In genomic region chr3:42843730-42844713, GRCh38 we compare ENCODE assay signal across 16 cellular contexts. TPM values are rescaled to one million over a fixed set of nuclear protein-coding genes. Genes with fewer than 3 reads are reported as not detected.
DNase-seq lines count a peak whose midpoint lies in the region; ATAC-seq, FAIRE-seq and TF ChIP-seq lines count a peak whose summit lies in the region.
"Had no signal": no experiment of that assay in that cellular context is flagged by ENCODE, and none has a peak within 500 bp of the region (broad histone marks: within the 10 kb centered on the region; RNA-seq: fewer than 3 reads in every experiment).

No MANE protein-coding gene starts in this region.

- H4K20me1 ChIP-seq in GM12878 (ENCODE audit: control insufficient read depth, insufficient read depth): no peaks in the 10 kb centered on the region

- DNase-seq in GM12878 (ENCODE audit: low read depth, low spot score) (no peak), right atrium auricular region (ENCODE audit: low spot score) (peak; percentile 71), osteocyte (ENCODE audit: extremely low spot score, unreplicated experiment) (peak; percentile 54), upper lobe of right lung (no peak), hypothalamus (lab: John Stamatoyannopoulos, UW) (no peak), DMS53 (lab: John Stamatoyannopoulos, UW) (no peak)
- no peak for DNase-seq in stimulated activated naive CD4-positive, alpha-beta T cell (lab: John Stamatoyannopoulos, UW)
- DNase-seq: activated naive CD4-positive, alpha-beta T cell treated with Interleukin-2 at 50 U/mL for 16 hours; caudate nucleus; CD8-positive, alpha-beta T cell; glutamatergic neuron; NCI-H226; WERI-Rb-1 had no signal

- RAD21 ChIA-PET in GM12878 (lab: Charles Lee; ENCODE audit: unreplicated experiment): no interaction called here

- WGBS in GM12878 (ENCODE audit: insufficient coverage, insufficient replicate concordance, low lambda C conversion rate, missing lambda C conversion rate): 46% methylated on average over 7 of the region's 7 CpGs

- H3K27ac ChIP-seq in GM12878 (ENCODE audit: control insufficient read depth, insufficient read depth) (no peak overlapping the region), right atrium auricular region (peak overlapping the region; percentile 54 to 81), upper lobe of right lung (peak overlapping the region; percentile 71)
- H3K27ac ChIP-seq: WERI-Rb-1 had no signal

- peaks cover 7% of the 10 kb centered on the region for H3K4me1 Mint-ChIP-seq in osteocyte (ENCODE audit: unreplicated experiment)

- no peaks in the 10 kb centered on the region for H3K36me3 Mint-ChIP-seq in osteocyte (ENCODE audit: unreplicated experiment)
- H3K36me3 Mint-ChIP-seq: CD8-positive, alpha-beta T cell had no signal

- H3K27me3 Mint-ChIP-seq in osteocyte (ENCODE audit: unreplicated experiment): peaks cover 23% of the 10 kb centered on the region

- H2AFZ ChIP-seq in GM12878 (ENCODE audit: control insufficient read depth, low read depth, low read length): no peak overlapping the region

- no peaks in the 10 kb centered on the region for H3K79me2 ChIP-seq in GM12878 (ENCODE audit: control insufficient read depth, insufficient read depth, low read length)

- in situ Hi-C loops in GM12878 (cut with MboI): no loop called here

- TF ChIP-seq EP300 in GM12878 (IDR thresholded peaks at IDR 0.05; ENCODE audit: borderline replicate concordance in 1 of 2, control insufficient read depth in 1 of 2, low read depth in 2 of 2, low read length in 2 of 2): no peak

- intact Hi-C loops in GM12878 (cut with micrococcal nuclease; ENCODE audit: unreplicated experiment): no loop called here
- intact Hi-C loops in upper lobe of right lung (cut with DNase I): no loop called here

- ATAC-seq in GM12878 (no peak), upper lobe of right lung (peak; percentile 9)
- ATAC-seq: CD8-positive, alpha-beta T cell had no signal

- no peak for TF ChIP-seq POLR2A in GM12878 (IDR thresholded peaks at IDR 0.05; ENCODE audit: low read depth, low read length)

- no peak for TF ChIP-seq RAD21 in GM12878 (IDR thresholded peaks at IDR 0.05; ENCODE audit: insufficient read depth, low read depth, low read length)

- SMC1A ChIA-PET in GM12878 (lab: Charles Lee; ENCODE audit: uncharacterized antibody, unreplicated experiment): interaction anchor here (1.0 to 1.3 kb wide), 3 partner anchors 13 to 35 kb away, joined by 3 to 5 read pairs (median 3); no protein-coding TSS in a partner anchor

- H3K4me3 Mint-ChIP-seq in osteocyte (ENCODE audit: unreplicated experiment): no peak overlapping the region
- H3K4me3 Mint-ChIP-seq: CD8-positive, alpha-beta T cell had no signal

- H3K4me3 ChIP-seq in GM12878: no peak overlapping the region
- no peak overlapping the region for H3K4me3 ChIP-seq in right atrium auricular region
- no peak overlapping the region for H3K4me3 ChIP-seq in upper lobe of right lung

- H3K9me3 Mint-ChIP-seq in osteocyte (ENCODE audit: unreplicated experiment): no peaks in the 10 kb centered on the region
- H3K9me3 Mint-ChIP-seq: CD8-positive, alpha-beta T cell had no signal

- POLR2A ChIA-PET in GM12878 (lab: Charles Lee): no interaction called here

- no peak overlapping the region for H3K4me2 ChIP-seq in GM12878 (ENCODE audit: control insufficient read depth, insufficient read depth)

- CTCF ChIA-PET in GM12878 (lab: Yijun Ruan, JAX): interaction anchor here (1.0 to 1.3 kb wide), 3 partner anchors 13 to 64 kb away, joined by 3 to 5 read pairs (median 3); partner anchors contain the start of gene CYP8B1

- no peak overlapping the region for H3K9ac ChIP-seq in GM12878 (ENCODE audit: control insufficient read depth, insufficient read depth, low read length)

- H3K9me3 ChIP-seq in GM12878 (replicated peaks; ENCODE audit: control insufficient read depth, insufficient read depth, low read length): no peaks in the 10 kb centered on the region
- H3K9me3 ChIP-seq in right atrium auricular region: no peaks in the 10 kb centered on the region
- no peaks in the 10 kb centered on the region for H3K9me3 ChIP-seq in upper lobe of right lung

- no peak for TF ChIP-seq CTCF in GM12878 (IDR thresholded peaks at IDR 0.05 in 2 of 3, conservative IDR thresholded peaks at IDR 0.05 in 1 of 3; ENCODE audit: control insufficient read depth in 2 of 3, extremely low read depth in 1 of 3, insufficient read depth in 1 of 3, low read depth in 3 of 3, low read length in 3 of 3)
- no peak for TF ChIP-seq CTCF in right atrium auricular region (IDR thresholded peaks at IDR 0.05)
- TF ChIP-seq CTCF in osteocyte (IDR thresholded peaks at IDR 0.05): no peak
- no peak for TF ChIP-seq CTCF in upper lobe of right lung (IDR thresholded peaks at IDR 0.05)

- BruUV-seq in GM12878 (replicated peaks; lab: Mats Ljungman, UMichigan): no TSS peak

- no peaks in the 10 kb centered on the region for H3K27me3 ChIP-seq in GM12878 (replicated peaks in 1 of 2; ENCODE audit: control insufficient read depth in 2 of 2, insufficient read depth in 2 of 2, low read length in 1 of 2)
- H3K27me3 ChIP-seq in right atrium auricular region: no peaks in the 10 kb centered on the region
- H3K27me3 ChIP-seq in upper lobe of right lung: no peaks in the 10 kb centered on the region

- peaks cover 5% of the 10 kb centered on the region for H3K4me1 ChIP-seq in GM12878 (ENCODE audit: control insufficient read depth, insufficient read depth, low read length)
- peaks cover 0 to 62% of the 10 kb centered on the region in 2 donors for H3K4me1 ChIP-seq in right atrium auricular region
- H3K4me1 ChIP-seq in upper lobe of right lung: peaks cover 34% of the 10 kb centered on the region

- H3K27ac Mint-ChIP-seq in osteocyte (ENCODE audit: unreplicated experiment): no peak overlapping the region
- H3K27ac Mint-ChIP-seq: CD8-positive, alpha-beta T cell had no signal

- no peak for FAIRE-seq in GM12878 (lab: Jason Lieb, UNC)
- FAIRE-seq: endometrium had no signal

- H3K36me3 ChIP-seq in GM12878 (ENCODE audit: control insufficient read depth in 2 of 2, insufficient read depth in 2 of 2, low read length in 1 of 2) (no peaks in the 10 kb centered on the region), right atrium auricular region (no peaks in the 10 kb centered on the region), upper lobe of right lung (no peaks in the 10 kb centered on the region)
- H3K36me3 ChIP-seq: WERI-Rb-1 had no signal

RNA-seq across cellular contexts. Expression of gene CYP8B1, which starts 31.7 kb away (rescaled TPM):
- not detected in 2 replicates for total RNA-seq in GM12878 (2013; cell fraction: nucleolus; rRNA removed)
- not detected in 2 replicates for total RNA-seq in GM12878 (2014; rRNA removed)
- not detected in 2 replicates for total RNA-seq in GM12878 (2014; rRNA removed; fragmentation: Illumina TruSeq; extraction: Trizol)
- total RNA-seq in GM12878 (2021): 0.08 and 0.24 TPM in 2 replicates
- polyA plus RNA-seq in GM12878 (2011; ENCODE audit: low read depth): not detected
- not detected in 2 replicates for polyA plus RNA-seq in GM12878 (2011; rRNA removed)
- not detected in 2 replicates for polyA plus RNA-seq in GM12878 (2011; cell fraction: cytosol; rRNA removed)
- not detected in 2 replicates for polyA plus RNA-seq in GM12878 (2011; cell fraction: nucleus; rRNA removed)
- polyA plus RNA-seq in GM12878 (2012): 0.03 and 0.04 TPM in 2 replicates
- polyA plus RNA-seq in GM12878 (2014; fragmentation: Illumina TruSeq; extraction: Trizol): not detected in 2 replicates
- not detected for polyA plus RNA-seq in GM12878 (2014; fragmentation: Nextera tagmentation; extraction: Ambion mirVana)
- polyA plus RNA-seq in GM12878 (2014; rRNA removed): not detected in 2 replicates
- polyA plus RNA-seq in GM12878 (2016; fragmentation: Nextera tagmentation; extraction: Ambion mirVana): not detected
- polyA minus RNA-seq in GM12878 (2011; rRNA and poly(A)+ RNA removed): not detected in 2 replicates
- not detected in 2 replicates for polyA minus RNA-seq in GM12878 (2011; cell fraction: cytosol; rRNA and poly(A)+ RNA removed)
- not detected in 2 replicates for polyA minus RNA-seq in GM12878 (2011; cell fraction: nucleus; rRNA and poly(A)+ RNA removed)
- not detected for total RNA-seq in right atrium auricular region
- not detected in 2 replicates for total RNA-seq in osteocyte
- total RNA-seq in upper lobe of right lung: not detected
- total RNA-seq: CD8-positive, alpha-beta T cell; lower leg skin; urinary bladder had no signal

RNA-seq across cellular contexts. Expression of gene ACKR2, which starts 34.8 kb away (rescaled TPM):
- total RNA-seq in GM12878 (2013; cell fraction: nucleolus; rRNA removed): 1.2 and 2.2 TPM in 2 replicates
- total RNA-seq in GM12878 (2014; rRNA removed) (0.05 TPM in 1 of 2 replicates, not detected in the other), GM12878 (2014; rRNA removed; fragmentation: Illumina TruSeq; extraction: Trizol) (0.18 TPM in 1 of 2 replicates, not detected in the other), GM12878 (2021) (0.36 and 0.82 TPM in 2 replicates), right atrium auricular region (1 to 10 TPM in 1 of 2 donors, under 1 TPM in 1; 0.78 to 6.2 TPM), osteocyte (0.19 and 0.24 TPM in 2 replicates), upper lobe of right lung (5.2 TPM)
- not detected for polyA plus RNA-seq in GM12878 (2011; ENCODE audit: low read depth)
- polyA plus RNA-seq in GM12878 (2011; rRNA removed) (0.13 and 0.35 TPM in 2 replicates), GM12878 (2014; fragmentation: Illumina TruSeq; extraction: Trizol) (0.28 and 0.36 TPM in 2 replicates), GM12878 (2014; fragmentation: Nextera tagmentation; extraction: Ambion mirVana) (under 1 TPM; 0.05 TPM), GM12878 (2014; rRNA removed) (0.10 and 0.91 TPM in 2 replicates), GM12878 (2016; fragmentation: Nextera tagmentation; extraction: Ambion mirVana) (under 1 TPM in 1 of 2 experiments, not detected in 1; 0.17 TPM)
- 0.06 and 0.10 TPM in 2 replicates for polyA plus RNA-seq in GM12878 (2011; cell fraction: cytosol; rRNA removed)
- polyA plus RNA-seq in GM12878 (2011; cell fraction: nucleus; rRNA removed): 0.31 and 0.36 TPM in 2 replicates
- 0.18 and 0.30 TPM in 2 replicates for polyA plus RNA-seq in GM12878 (2012)
- polyA minus RNA-seq in GM12878 (2011; rRNA and poly(A)+ RNA removed): 0.22 and 0.36 TPM in 2 replicates
- polyA minus RNA-seq in GM12878 (2011; cell fraction: cytosol; rRNA and poly(A)+ RNA removed): not detected in 2 replicates
- polyA minus RNA-seq in GM12878 (2011; cell fraction: nucleus; rRNA and poly(A)+ RNA removed): 0.36 and 0.77 TPM in 2 replicates

RNA-seq across cellular contexts. Expression of gene HIGD1A, which starts 39.7 kb away (rescaled TPM):
- 16.7 and 20.1 TPM in 2 replicates for total RNA-seq in GM12878 (2013; cell fraction: nucleolus; rRNA removed)
- total RNA-seq in GM12878 (2014; rRNA removed): 91.6 and 116 TPM in 2 replicates
- 132 and 135 TPM in 2 replicates for total RNA-seq in GM12878 (2014; rRNA removed; fragmentation: Illumina TruSeq; extraction: Trizol)
- 68.2 and 73.9 TPM in 2 replicates for total RNA-seq in GM12878 (2021)
- 66.9 TPM for polyA plus RNA-seq in GM12878 (2011; ENCODE audit: low read depth)
- 179 and 268 TPM in 2 replicates for polyA plus RNA-seq in GM12878 (2011; rRNA removed)
- 48.2 and 57.0 TPM in 2 replicates for polyA plus RNA-seq in GM12878 (2011; cell fraction: cytosol; rRNA removed)
- polyA plus RNA-seq in GM12878 (2011; cell fraction: nucleus; rRNA removed): 41.2 and 48.6 TPM in 2 replicates
- 71.3 and 86.8 TPM in 2 replicates for polyA plus RNA-seq in GM12878 (2012)
- 171 and 178 TPM in 2 replicates for polyA plus RNA-seq in GM12878 (2014; fragmentation: Illumina TruSeq; extraction: Trizol)
- polyA plus RNA-seq in GM12878 (2014; fragmentation: Nextera tagmentation; extraction: Ambion mirVana): 100 to 1,000 TPM; 405 to 487 TPM
- 90.3 and 119 TPM in 2 replicates for polyA plus RNA-seq in GM12878 (2014; rRNA removed)
- polyA plus RNA-seq in GM12878 (2016; fragmentation: Nextera tagmentation; extraction: Ambion mirVana): 100 to 1,000 TPM; 254 to 271 TPM
- polyA minus RNA-seq in GM12878 (2011; rRNA and poly(A)+ RNA removed): 28.0 and 49.1 TPM in 2 replicates
- 19.1 and 19.4 TPM in 2 replicates for polyA minus RNA-seq in GM12878 (2011; cell fraction: cytosol; rRNA and poly(A)+ RNA removed)
- polyA minus RNA-seq in GM12878 (2011; cell fraction: nucleus; rRNA and poly(A)+ RNA removed): 8.6 and 14.2 TPM in 2 replicates
- total RNA-seq in right atrium auricular region: 100 to 1,000 TPM; 213 to 299 TPM
- 63.8 and 66.1 TPM in 2 replicates for total RNA-seq in osteocyte
- 79.7 TPM for total RNA-seq in upper lobe of right lung

Comparison
In these comparisons a context has a peak if more than half of its experiments do, and no peak if none do; other contexts are left out.
1. DNase-seq: peak in right atrium auricular region (single experiment) and osteocyte (single experiment); none in GM12878 (single experiment), upper lobe of right lung (single experiment), hypothalamus (0 of 51), DMS53 (single experiment) and stimulated activated naive CD4-positive, alpha-beta T cell (0 of 6).